14 cellular contexts compared by ENCODE assay signal in genomic region chr20:38550274-38550673, GRCh38. TPM values are rescaled to one million over a fixed set of nuclear protein-coding genes. Genes with fewer than 3 reads are reported as not detected.
A peak's percentile ranks its signal among the peaks of the same experiment; 100 is the strongest.
DNase-seq lines count a peak whose midpoint lies in the region; ATAC-seq and TF ChIP-seq lines count a peak whose summit lies in the region.
"Had no signal": no experiment of that assay in that cellular context is flagged by ENCODE, and none has a peak within 500 bp of the region (broad histone marks: within the 10 kb centered on the region; RNA-seq: fewer than 3 reads in every experiment).

No MANE protein-coding gene starts in this region.

- H3K4me3 ChIP-seq in CD8-positive, alpha-beta T cell (ENCODE audit: low read depth, low read length): no peak overlapping the region
- no peak overlapping the region for H3K4me3 ChIP-seq in H7 (ENCODE audit: insufficient read depth, low read depth, low read length)
- H3K4me3 ChIP-seq in sigmoid colon: no peak overlapping the region
- H3K4me3 ChIP-seq: stomach had no signal

- intact Hi-C loops in CD8-positive, alpha-beta T cell (cut with DNase I, micrococcal nuclease): loop anchor here in 1 of 2 experiments (5.0 kb wide), 1 partner anchor 202 kb away; no protein-coding TSS in a partner anchor
- intact Hi-C loops in sigmoid colon (cut with DNase I): no loop called here

- H3K36me3 Mint-ChIP-seq in CD8-positive, alpha-beta T cell: peaks cover 45% of the 10 kb centered on the region

- H3K27ac Mint-ChIP-seq in CD8-positive, alpha-beta T cell: no peak overlapping the region
- H3K27ac Mint-ChIP-seq: activated naive CD8-positive, alpha-beta T cell treated with anti-CD3 and anti-CD28 coated beads for 36 hours had no signal

- peaks cover 12% of the 10 kb centered on the region for H3K4me1 Mint-ChIP-seq in CD8-positive, alpha-beta T cell (ENCODE audit: low read depth)

- H3K9me3 Mint-ChIP-seq in CD8-positive, alpha-beta T cell: no peaks in the 10 kb centered on the region
- H3K9me3 Mint-ChIP-seq: activated naive CD8-positive, alpha-beta T cell treated with anti-CD3 and anti-CD28 coated beads for 36 hours had no signal

- no peak for TF ChIP-seq CTCF in CD8-positive, alpha-beta T cell (IDR thresholded peaks at IDR 0.05)
- peak; percentile 38 for TF ChIP-seq CTCF in foreskin keratinocyte (conservative IDR thresholded peaks at IDR 0.05)
- no peak for TF ChIP-seq CTCF in sigmoid colon (IDR thresholded peaks at IDR 0.05)

- WGBS in sigmoid colon, 2 donors: 98 to 100% methylated on average over 1 of the region's 1 CpG

- no peak for TF ChIP-seq EP300 in sigmoid colon (IDR thresholded peaks at IDR 0.05)

- CTCF ChIA-PET in CD8-positive, alpha-beta T cell (lab: Charles Lee): no interaction called here

- POLR2A ChIA-PET in CD8-positive, alpha-beta T cell (lab: Charles Lee): no interaction called here

- peak; percentile 36 for ATAC-seq in CD8-positive, alpha-beta T cell
- ATAC-seq in foreskin keratinocyte (peak; percentile 41), HG03354 (IDR thresholded peaks at IDR 0.05; ENCODE audit: poor library complexity, severe bottlenecking, unreplicated experiment) (no peak), GM18505 (IDR thresholded peaks at IDR 0.05; ENCODE audit: unreplicated experiment) (no peak)

- no peaks in the 10 kb centered on the region for H3K9me3 ChIP-seq in CD8-positive, alpha-beta T cell (ENCODE audit: low read length)
- no peaks in the 10 kb centered on the region for H3K9me3 ChIP-seq in sigmoid colon
- H3K9me3 ChIP-seq: stomach had no signal

- H3K4me1 ChIP-seq in CD8-positive, alpha-beta T cell (ENCODE audit: insufficient read depth, low read length): peaks cover 3% of the 10 kb centered on the region
- H3K4me1 ChIP-seq in foreskin keratinocyte: no peaks in the 10 kb centered on the region
- H3K4me1 ChIP-seq in sigmoid colon: no peaks in the 10 kb centered on the region
- H3K4me1 ChIP-seq: stomach had no signal

- no peak overlapping the region for H3K4me3 Mint-ChIP-seq in CD8-positive, alpha-beta T cell
- H3K4me3 Mint-ChIP-seq: activated naive CD8-positive, alpha-beta T cell treated with anti-CD3 and anti-CD28 coated beads for 36 hours had no signal

- TF ChIP-seq POLR2A in GM18505 (IDR thresholded peaks at IDR 0.05; ENCODE audit: borderline replicate concordance, extremely low read depth, insufficient read depth, insufficient read length) (no peak), sigmoid colon (IDR thresholded peaks at IDR 0.05) (no peak)

- H3K36me3 ChIP-seq in CD8-positive, alpha-beta T cell (ENCODE audit: insufficient read depth, low read length): peaks cover 40% of the 10 kb centered on the region
- H3K36me3 ChIP-seq in H7 (replicated peaks; ENCODE audit: control insufficient read depth, insufficient read depth, low read length): peaks cover 11% of the 10 kb centered on the region
- H3K36me3 ChIP-seq in sigmoid colon: peaks cover 19 to 100% (median 45%) of the 10 kb centered on the region in 4 donors

- DNase-seq in CD8-positive, alpha-beta T cell: no peak
- DNase-seq in H7: peak; percentile 12
- peak; percentile 47 for DNase-seq in RKO (ENCODE audit: low spot score)
- DNase-seq in foreskin keratinocyte: no peak
- no peak for DNase-seq in activated CD4-positive, alpha-beta T cell treated with anti-CD3 and anti-CD28 coated beads for 48 hours
- DNase-seq in sigmoid colon: no peak
- DNase-seq: activated naive CD8-positive, alpha-beta T cell treated with anti-CD3 and anti-CD28 coated beads for 36 hours; cortex of kidney; NCI-H2227 treated with DMSO at 0.1 percent for 48 hours; SHP77; stimulated activated CD4-positive, alpha-beta T cell treated with anti-CD3 and anti-CD28 coated beads, Interleukin-4, amount 100 ng/mL, for 4 hours; stomach had no signal

- H3K27me3 ChIP-seq in CD8-positive, alpha-beta T cell (ENCODE audit: insufficient read depth, low read length): no peaks in the 10 kb centered on the region
- H3K27me3 ChIP-seq in H7 (ENCODE audit: control insufficient read depth, insufficient read depth, low read length) (no peaks in the 10 kb centered on the region), foreskin keratinocyte (no peaks in the 10 kb centered on the region), sigmoid colon (no peaks in the 10 kb centered on the region)
- H3K27me3 ChIP-seq: stomach had no signal

- H3K27ac ChIP-seq in CD8-positive, alpha-beta T cell (ENCODE audit: low read depth, low read length): no peak overlapping the region
- H3K27ac ChIP-seq in foreskin keratinocyte (no peak overlapping the region), sigmoid colon (no peak overlapping the region)
- H3K27ac ChIP-seq: stomach had no signal

- H3K27me3 Mint-ChIP-seq in CD8-positive, alpha-beta T cell (ENCODE audit: low read depth): no peaks in the 10 kb centered on the region
- H3K27me3 Mint-ChIP-seq: activated naive CD8-positive, alpha-beta T cell treated with anti-CD3 and anti-CD28 coated beads for 36 hours had no signal

RNA-seq across cellular contexts. Expression of gene ADIG, which starts 30.7 kb away (rescaled TPM):
- not detected for total RNA-seq in CD8-positive, alpha-beta T cell
- not detected in 2 replicates for total RNA-seq in H7 (2014; rRNA removed; shearing (Covaris generic))
- total RNA-seq in foreskin keratinocyte (not detected in 2 replicates), sigmoid colon (not detected)
- polyA plus RNA-seq in foreskin keratinocyte (not detected in 2 replicates), sigmoid colon (not detected)
- total RNA-seq: activated naive CD8-positive, alpha-beta T cell treated with anti-CD3 and anti-CD28 coated beads for 36 hours; stomach had no signal
- polyA plus RNA-seq: stomach had no signal

RNA-seq across cellular contexts. Expression of gene ARHGAP40, which starts 51.3 kb away (rescaled TPM):
- not detected for total RNA-seq in CD8-positive, alpha-beta T cell
- total RNA-seq in H7 (2014; rRNA removed; shearing (Covaris generic)): 10.9 and 13.2 TPM in 2 replicates
- total RNA-seq in foreskin keratinocyte (0.07 TPM in 2 replicates), sigmoid colon (not detected)
- polyA plus RNA-seq in foreskin keratinocyte (0.06 and 0.10 TPM in 2 replicates), sigmoid colon (not detected)

Comparison
In these comparisons a context has a peak if more than half of its experiments do, and no peak if none do; other contexts are left out.
1. ATAC-seq: peak in CD8-positive, alpha-beta T cell (single experiment) and foreskin keratinocyte (single experiment); none in HG03354 (single experiment) and GM18505 (single experiment).
2. DNase-seq: peak in H7 (single experiment) and RKO (single experiment); none in CD8-positive, alpha-beta T cell (0 of 7), foreskin keratinocyte (0 of 2), activated CD4-positive, alpha-beta T cell treated with anti-CD3 and anti-CD28 coated beads for 48 hours (single experiment) and sigmoid colon (single experiment).
3. RNA of gene ARHGAP40, which starts 51.3 kb away (total RNA-seq): 10.9 to 13.2 TPM in H7; 0.07 TPM in foreskin keratinocyte, not detected in CD8-positive, alpha-beta T cell and not detected in sigmoid colon; every median in the first group is over 10 times any median in the second.